1 cellular context compared by ENCODE assay signal in genomic region chr10:46530249-46531186, GRCh38.
A peak's percentile ranks its signal among the peaks of the same experiment; 100 is the strongest.
TF ChIP-seq lines count a peak whose summit lies in the region.

No MANE protein-coding gene starts in this region.

TF ChIP-seq in IMR-90, 13 proteins besides CTCF, POLR2A, EP300 and RAD21:
- TF ChIP-seq RCOR1 (IDR thresholded peaks at IDR 0.05; ENCODE audit: insufficient replicate concordance, low read length) (no peak), MAZ (IDR thresholded peaks at IDR 0.05; ENCODE audit: borderline replicate concordance, low read depth, low read length) (peak; percentile 58; the same call in 1 of the 2 replicates), NFE2L2 (IDR thresholded peaks at IDR 0.05; ENCODE audit: low read depth, low read length) (peak; percentile 79), CEBPB (IDR thresholded peaks at IDR 0.05; ENCODE audit: low read depth, low read length) (peak; percentile 96)
